Comparison of ENCODE assay signal across 8 cellular contexts in the genomic region with DNA sequence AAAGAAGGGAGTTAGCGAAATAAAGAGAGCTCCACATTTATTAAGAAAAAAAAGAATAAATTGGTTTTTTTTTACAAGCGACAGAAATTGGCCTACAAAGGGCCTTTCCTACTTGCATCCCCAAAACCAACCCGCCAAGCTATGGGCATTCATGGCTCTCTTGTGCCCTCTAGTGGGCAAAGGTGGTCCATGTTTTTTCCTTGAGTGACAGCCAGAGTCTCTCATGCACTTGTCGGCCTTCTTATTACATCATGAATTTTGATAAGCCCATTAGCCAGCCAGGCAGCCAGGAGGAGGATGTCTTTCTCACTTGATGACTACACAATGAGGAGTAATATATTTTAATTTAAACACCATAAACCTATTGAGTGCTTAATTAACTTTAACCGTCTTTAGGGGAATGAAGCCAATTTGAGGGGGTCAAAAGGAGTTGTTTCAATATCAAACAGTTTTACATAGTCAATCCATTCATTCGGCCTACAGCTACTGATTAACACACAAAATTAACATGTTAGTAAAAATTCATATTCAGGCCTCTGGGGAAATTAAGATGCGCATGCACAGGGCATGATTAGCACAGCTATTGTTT.
DNase-seq lines count a peak whose midpoint lies in the region; ATAC-seq and TF ChIP-seq lines count a peak whose summit lies in the region.

No MANE protein-coding gene starts in this region.

- H3K4me2 ChIP-seq in Karpas-422 (ENCODE audit: low read depth, low read length, poor library complexity, severe bottlenecking): no peak overlapping the region

- no peaks in the 10 kb centered on the region for H3K36me3 Mint-ChIP-seq in activated T-cell treated with anti-CD3 and anti-CD28 coated beads, Interleukin-2, amount 50 U/mL, for 4 hours (ENCODE audit: insufficient read depth)

- intact Hi-C loops in Panc1 (cut with micrococcal nuclease; ENCODE audit: unreplicated experiment): loop anchor here (1.0 to 10.0 kb wide), 5 partner anchors 121 to 1072 kb away; no protein-coding TSS in a partner anchor
- intact Hi-C loops in stomach (cut with DNase I; ENCODE audit: low total_unique reads): no loop called here

- TF ChIP-seq CTCF in Panc1 (IDR thresholded peaks at IDR 0.05) (peak; percentile 91), fibroblast of mammary gland (conservative IDR thresholded peaks at IDR 0.05; ENCODE audit: control insufficient read depth, insufficient read depth, low read depth, low read length) (peak; percentile 93), stomach (IDR thresholded peaks at IDR 0.05) (peak in 5 of 7 experiments; percentile 58 to 89 (median 79))

- no peak for TF ChIP-seq EP300 in stomach (IDR thresholded peaks at IDR 0.05)

- H2AFZ ChIP-seq in Karpas-422 (ENCODE audit: low read length): no peak overlapping the region
- peak overlapping the region; percentile 89 for H2AFZ ChIP-seq in neuron (ENCODE audit: low read depth, low read length)

- H3K27me3 Mint-ChIP-seq in activated T-cell treated with anti-CD3 and anti-CD28 coated beads, Interleukin-2, amount 50 U/mL, for 4 hours (ENCODE audit: low read depth): peaks cover 15% of the 10 kb centered on the region

- no peaks in the 10 kb centered on the region for H4K20me1 ChIP-seq in Karpas-422 (ENCODE audit: insufficient read depth, low read depth, low read length)

- H3K9ac ChIP-seq in Karpas-422 (ENCODE audit: low read length): no peak overlapping the region

- WGBS in stomach, 5 donors: 30 to 33% (median 30%) methylated on average over 7 of the region's 7 CpGs

- POLR2A ChIA-PET in Panc1 (lab: Charles Lee): no interaction called here

- CTCF ChIA-PET in Panc1 (lab: Charles Lee): interaction anchor here (0.6 to 1.3 kb wide), 4 partner anchors 28 to 126 kb away, joined by 4 to 8 read pairs (median 5); no protein-coding TSS in a partner anchor

- peaks cover 2% of the 10 kb centered on the region for H3K4me1 Mint-ChIP-seq in activated T-cell treated with anti-CD3 and anti-CD28 coated beads, Interleukin-2, amount 50 U/mL, for 4 hours (ENCODE audit: low read depth)

- no peaks in the 10 kb centered on the region for H3K9me3 Mint-ChIP-seq in activated T-cell treated with anti-CD3 and anti-CD28 coated beads, Interleukin-2, amount 50 U/mL, for 4 hours

- H3K36me3 ChIP-seq in Karpas-422 (ENCODE audit: insufficient read depth, low read length) (no peaks in the 10 kb centered on the region), Panc1 (ENCODE audit: control insufficient read depth, insufficient read depth, low read length) (no peaks in the 10 kb centered on the region), neuron (ENCODE audit: insufficient read depth, low read length) (no peaks in the 10 kb centered on the region), stomach (no peaks in the 10 kb centered on the region)

- H3K79me2 ChIP-seq in Karpas-422 (ENCODE audit: low read length): no peaks in the 10 kb centered on the region

- H3K4me3 Mint-ChIP-seq in activated T-cell treated with anti-CD3 and anti-CD28 coated beads, Interleukin-2, amount 50 U/mL, for 4 hours: no peak overlapping the region

- H3K9me3 ChIP-seq in Karpas-422 (ENCODE audit: low read length): no peaks in the 10 kb centered on the region
- no peaks in the 10 kb centered on the region for H3K9me3 ChIP-seq in Panc1 (ENCODE audit: control insufficient read depth, insufficient read depth, low read depth, low read length)
- no peaks in the 10 kb centered on the region for H3K9me3 ChIP-seq in neuron (ENCODE audit: low read length)
- no peaks in the 10 kb centered on the region for H3K9me3 ChIP-seq in stomach

- TF ChIP-seq POLR2A in stomach (IDR thresholded peaks at IDR 0.05): no peak

- DNase-seq in DMS79 (lab: John Stamatoyannopoulos, UW) (peak; percentile 36), Karpas-422 (peak; percentile 94), Panc1 (ENCODE audit: low read depth, low spot score) (peak; percentile 67), fibroblast of mammary gland (ENCODE audit: low read depth) (peak; percentile 81), stomach (peak; percentile 83)
- peak; percentile 72 for DNase-seq in activated T-cell treated with anti-CD3 and anti-CD28 coated beads, Interleukin-2, amount 50 U/mL, for 4 hours

- BruUV-seq in Panc1 (replicated peaks; lab: Mats Ljungman, UMichigan): no TSS peak

- H3K4me3 ChIP-seq in Karpas-422 (ENCODE audit: low read length) (no peak overlapping the region), Panc1 (ENCODE audit: low read depth in 2 of 2, low read length in 2 of 2) (no peak overlapping the region), fibroblast of mammary gland (ENCODE audit: control insufficient read depth, low read depth, low read length) (no peak overlapping the region), neuron (ENCODE audit: low read length) (no peak overlapping the region), stomach (no peak overlapping the region)

- ATAC-seq in GM21619 (IDR thresholded peaks at IDR 0.05; ENCODE audit: unreplicated experiment): peak; percentile 70
- peak; percentile 73 for ATAC-seq in Panc1
- peak; percentile 72 to 77 for ATAC-seq in activated T-cell treated with anti-CD3 and anti-CD28 coated beads, Interleukin-2, amount 50 U/mL, for 4 hours

- no peaks in the 10 kb centered on the region for H3K9me2 ChIP-seq in Karpas-422 (replicated peaks; ENCODE audit: insufficient read depth, low read length)

- H3K27ac ChIP-seq in Karpas-422 (ENCODE audit: low read length) (no peak overlapping the region), Panc1 (ENCODE audit: low read length) (no peak overlapping the region), stomach (no peak overlapping the region)

- in situ Hi-C loops in Panc1 (cut with HindIII; ENCODE audit: low pct_unique_long_range_greater_than_20kb, low sequenced_read_pairs): no loop called here

- H3K27me3 ChIP-seq in Karpas-422 (ENCODE audit: low read length) (no peaks in the 10 kb centered on the region), Panc1 (ENCODE audit: control insufficient read depth, insufficient read depth, low read length) (peaks cover 6% of the 10 kb centered on the region; the same call in 1 of the 2 replicates), neuron (ENCODE audit: insufficient read depth, low read length) (peaks cover 4% of the 10 kb centered on the region), stomach (peaks cover 0 to 15% (median 0%) of the 10 kb centered on the region in 3 donors)

- no peaks in the 10 kb centered on the region for H3K4me1 ChIP-seq in Karpas-422 (ENCODE audit: low read length)
- no peaks in the 10 kb centered on the region for H3K4me1 ChIP-seq in Panc1 (ENCODE audit: control insufficient read depth, insufficient read depth, low read length)
- peaks cover 7% of the 10 kb centered on the region for H3K4me1 ChIP-seq in neuron (ENCODE audit: insufficient read depth, low read length)
- peaks cover 5 to 15% (median 7%) of the 10 kb centered on the region in 4 donors for H3K4me1 ChIP-seq in stomach

Comparison
In these comparisons a context has a peak if more than half of its experiments do, and no peak if none do; other contexts are left out.
1. DNase-seq: peak in every context shown above with its lines; median percentile 94 in Karpas-422; 83 in stomach; 81 in fibroblast of mammary gland; 72 in activated T-cell treated with anti-CD3 and anti-CD28 coated beads, Interleukin-2, amount 50 U/mL, for 4 hours; 67 in Panc1; 36 in DMS79.